ENCODE assay signal across 15 cellular contexts in the genomic region with DNA sequence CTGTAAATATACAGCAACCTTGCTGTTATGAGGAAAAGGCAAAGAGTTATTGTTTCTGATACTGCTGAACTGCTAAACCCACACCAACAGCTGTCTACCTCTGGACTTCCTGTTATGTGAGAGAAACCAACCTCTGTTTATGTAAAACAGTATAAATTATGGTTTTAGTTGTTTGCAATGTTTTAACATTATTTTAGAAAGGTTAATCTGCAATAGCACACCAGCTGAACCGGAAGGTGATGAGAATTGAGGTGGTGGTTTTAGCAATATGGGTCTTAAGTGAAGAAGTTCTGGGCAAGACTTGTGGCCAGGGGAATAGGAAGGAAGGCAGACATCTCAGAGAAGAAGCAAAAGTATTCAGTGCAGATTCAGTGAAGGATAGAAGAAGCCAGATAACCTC.
DNase-seq lines count a peak whose midpoint lies in the region; ATAC-seq, FAIRE-seq and TF ChIP-seq lines count a peak whose summit lies in the region.
"Had no signal": no experiment of that assay in that cellular context is flagged by ENCODE, and none has a peak within 500 bp of the region (broad histone marks: within the 10 kb centered on the region; RNA-seq: fewer than 3 reads in every experiment).

No MANE protein-coding gene starts in this region.

- TF ChIP-seq RAD21 in GM12878 (IDR thresholded peaks at IDR 0.05; ENCODE audit: insufficient read depth, low read depth, low read length) = no peak

- in situ Hi-C loops in GM12878 (cut with MboI) = no loop called here

- H3K9me3 Mint-ChIP-seq in Calu3 (ENCODE audit: low read depth, unreplicated experiment) (peaks cover 2% of the 10 kb centered on the region), endodermal cell (no peaks in the 10 kb centered on the region)
- H3K9me3 Mint-ChIP-seq: stimulated activated naive CD8-positive, alpha-beta T cell treated with anti-CD3 and anti-CD28 coated beads, Interleukin-15, Interleukin-2, amounts not matched to agents 100 ng/mL and 50 ng/mL, for 24 hours had no signal

- DNase-seq in GM20000 (ENCODE audit: low spot score) (peak; percentile 15), GM12878 (ENCODE audit: low read depth, low spot score) (no peak), Calu3 (no peak), endodermal cell (no peak), middle frontal gyrus (ENCODE audit: extremely low spot score, low spot score) (no peak)
- DNase-seq in stimulated activated CD4-positive, alpha-beta T cell treated with anti-CD3 and anti-CD28 coated beads, Interleukin-4, amount 100 ng/mL, for 24 hours = no peak
- DNase-seq: activated naive CD8-positive, alpha-beta T cell treated with anti-CD3 and anti-CD28 coated beads, Interleukin-2, amount 50 U/mL, for 24 hours; NCI-H1092 treated with DMSO at 0.1 percent for 48 hours; NCI-H526; stimulated activated CD4-positive, alpha-beta T cell treated with anti-CD3 and anti-CD28 coated beads, Interleukin-4, amount 100 ng/mL, for 1 hour had no signal

- RAD21 ChIA-PET in GM12878 (lab: Charles Lee; ENCODE audit: unreplicated experiment) = interaction anchor here (2.1 kb wide), 1 partner anchor 38 kb away, joined by 9 read pairs; no protein-coding TSS in a partner anchor

- H3K27me3 Mint-ChIP-seq in Calu3 (ENCODE audit: unreplicated experiment) (no peaks in the 10 kb centered on the region), endodermal cell (ENCODE audit: insufficient read depth) (no peaks in the 10 kb centered on the region)
- H3K27me3 Mint-ChIP-seq: activated naive CD8-positive, alpha-beta T cell treated with anti-CD3 and anti-CD28 coated beads, Interleukin-2, amount 50 U/mL, for 24 hours; stimulated activated naive CD8-positive, alpha-beta T cell treated with anti-CD3 and anti-CD28 coated beads, Interleukin-15, Interleukin-2, amounts not matched to agents 100 ng/mL and 50 ng/mL, for 24 hours had no signal

- no peak for TF ChIP-seq POLR2A in GM12878 (IDR thresholded peaks at IDR 0.05; ENCODE audit: low read depth, low read length)

- H3K27ac ChIP-seq in GM12878 (ENCODE audit: control insufficient read depth, insufficient read depth) (peak overlapping the region; percentile 14; the same call in 1 of the 2 replicates), endodermal cell (ENCODE audit: low read depth, low read length) (no peak overlapping the region)
- H3K27ac ChIP-seq: C4-2B, RWPE1 had no signal

- TF ChIP-seq CTCF in GM20000 (IDR thresholded peaks at IDR 0.05; ENCODE audit: extremely low read depth, missing control alignments) (no peak), GM12878 (IDR thresholded peaks at IDR 0.05 in 2 of 3, conservative IDR thresholded peaks at IDR 0.05 in 1 of 3; ENCODE audit: control insufficient read depth in 2 of 3, extremely low read depth in 1 of 3, insufficient read depth in 1 of 3, low read depth in 3 of 3, low read length in 3 of 3) (no peak), Calu3 (IDR thresholded peaks at IDR 0.05; ENCODE audit: unreplicated experiment) (no peak), endodermal cell (conservative IDR thresholded peaks at IDR 0.05) (no peak)

- no peak overlapping the region for H3K4me3 Mint-ChIP-seq in Calu3 (ENCODE audit: low read depth, unreplicated experiment)
- H3K4me3 Mint-ChIP-seq in endodermal cell = no peak overlapping the region
- H3K4me3 Mint-ChIP-seq: activated naive CD8-positive, alpha-beta T cell treated with anti-CD3 and anti-CD28 coated beads, Interleukin-2, amount 50 U/mL, for 24 hours; stimulated activated naive CD8-positive, alpha-beta T cell treated with anti-CD3 and anti-CD28 coated beads, Interleukin-15, Interleukin-2, amounts not matched to agents 100 ng/mL and 50 ng/mL, for 24 hours had no signal

- H3K4me1 ChIP-seq in GM12878 (ENCODE audit: control insufficient read depth, insufficient read depth, low read length) (no peaks in the 10 kb centered on the region), endodermal cell (ENCODE audit: control insufficient read depth, insufficient read depth, low read length) (no peaks in the 10 kb centered on the region)

- H3K27ac Mint-ChIP-seq in Calu3 (ENCODE audit: unreplicated experiment) (no peak overlapping the region), endodermal cell (no peak overlapping the region)
- H3K27ac Mint-ChIP-seq: activated naive CD8-positive, alpha-beta T cell treated with anti-CD3 and anti-CD28 coated beads, Interleukin-2, amount 50 U/mL, for 24 hours; stimulated activated naive CD8-positive, alpha-beta T cell treated with anti-CD3 and anti-CD28 coated beads, Interleukin-15, Interleukin-2, amounts not matched to agents 100 ng/mL and 50 ng/mL, for 24 hours had no signal

- peak overlapping the region; percentile 21 for H3K4me2 ChIP-seq in GM12878 (ENCODE audit: control insufficient read depth, insufficient read depth)

- H3K36me3 Mint-ChIP-seq in Calu3 (ENCODE audit: insufficient read depth, unreplicated experiment) = no peaks in the 10 kb centered on the region
- no peaks in the 10 kb centered on the region for H3K36me3 Mint-ChIP-seq in endodermal cell (ENCODE audit: low read depth)

- H3K9ac ChIP-seq in GM12878 (ENCODE audit: control insufficient read depth, insufficient read depth, low read length) (no peak overlapping the region), endodermal cell (ENCODE audit: extremely low read depth, low read length, poor library complexity, severe bottlenecking) (no peak overlapping the region)

- SMC1A ChIA-PET in GM12878 (lab: Charles Lee; ENCODE audit: uncharacterized antibody, unreplicated experiment) = interaction anchor here (0.8 to 9.4 kb wide), 4 partner anchors 22 to 61 kb away, joined by 3 to 110 read pairs (median 4); no protein-coding TSS in a partner anchor

- WGBS in GM12878 (ENCODE audit: insufficient coverage, insufficient replicate concordance, low lambda C conversion rate, missing lambda C conversion rate) = 5% methylated on average over 1 of the region's 1 CpG
- WGBS in endodermal cell (ENCODE audit: insufficient coverage in 1 of 2, insufficient read length in 1 of 2), 2 experiments = 94 to 100% methylated on average over 1 of the region's 1 CpG

- TF ChIP-seq EP300 in GM12878 (IDR thresholded peaks at IDR 0.05; ENCODE audit: borderline replicate concordance in 1 of 2, control insufficient read depth in 1 of 2, low read depth in 2 of 2, low read length in 2 of 2) = peak in 1 of 2 experiments; percentile 35; a peak in 1 of 4 replicates

- no TSS peak for BruUV-seq in GM12878 (replicated peaks; lab: Mats Ljungman, UMichigan)
- BruUV-seq in Calu3 (replicated peaks; lab: Mats Ljungman, UMichigan) = no TSS peak

- no peaks in the 10 kb centered on the region for H3K27me3 ChIP-seq in GM12878 (replicated peaks in 1 of 2; ENCODE audit: control insufficient read depth in 2 of 2, insufficient read depth in 2 of 2, low read length in 1 of 2)
- H3K27me3 ChIP-seq in endodermal cell (ENCODE audit: control insufficient read depth, insufficient read depth, low read length, poor library complexity, severe bottlenecking) = no peaks in the 10 kb centered on the region

- ATAC-seq in GM18858 (IDR thresholded peaks at IDR 0.05; ENCODE audit: unreplicated experiment) (peak; percentile 64), HG02981 (IDR thresholded peaks at IDR 0.05; ENCODE audit: unreplicated experiment) (peak; percentile 66), GM12878 (peak; percentile 71)
- ATAC-seq: activated naive CD8-positive, alpha-beta T cell treated with anti-CD3 and anti-CD28 coated beads, Interleukin-2, amount 50 U/mL, for 24 hours had no signal

- POLR2A ChIA-PET in GM12878 (lab: Charles Lee) = no interaction called here

- peak overlapping the region; percentile 43 for H2AFZ ChIP-seq in GM12878 (ENCODE audit: control insufficient read depth, low read depth, low read length)

- CTCF ChIA-PET in GM12878 (lab: Yijun Ruan, JAX) = interaction anchor here (0.8 to 1.0 kb wide), 2 partner anchors 11 to 39 kb away, joined by 3 read pairs; no protein-coding TSS in a partner anchor
- CTCF ChIA-PET in Calu3 (lab: Charles Lee) = no interaction called here

- H3K9me3 ChIP-seq in GM12878 (replicated peaks; ENCODE audit: control insufficient read depth, insufficient read depth, low read length) (no peaks in the 10 kb centered on the region), endodermal cell (ENCODE audit: control insufficient read depth, low read length) (no peaks in the 10 kb centered on the region)

- H3K4me1 Mint-ChIP-seq in Calu3 (ENCODE audit: low read depth, unreplicated experiment) = no peaks in the 10 kb centered on the region
- H3K4me1 Mint-ChIP-seq in endodermal cell = peaks cover 12% of the 10 kb centered on the region

- no peaks in the 10 kb centered on the region for H4K20me1 ChIP-seq in GM12878 (ENCODE audit: control insufficient read depth, insufficient read depth)

- H3K4me3 ChIP-seq in GM12878 (no peak overlapping the region), endodermal cell (ENCODE audit: low read length) (no peak overlapping the region)

- H3K79me2 ChIP-seq in GM12878 (ENCODE audit: control insufficient read depth, insufficient read depth, low read length) = no peaks in the 10 kb centered on the region

- H3K36me3 ChIP-seq in GM12878 (ENCODE audit: control insufficient read depth in 2 of 2, insufficient read depth in 2 of 2, low read length in 1 of 2) = no peaks in the 10 kb centered on the region
- no peaks in the 10 kb centered on the region for H3K36me3 ChIP-seq in endodermal cell (ENCODE audit: control insufficient read depth, insufficient read depth, low read length)

- intact Hi-C loops in GM12878 (cut with micrococcal nuclease; ENCODE audit: unreplicated experiment) = loop anchor here (5.0 kb wide), 1 partner anchor 35 kb away; no protein-coding TSS in a partner anchor
- intact Hi-C loops in Calu3 (cut with micrococcal nuclease; ENCODE audit: unreplicated experiment) = no loop called here

- peak; percentile 54 for FAIRE-seq in GM12878 (lab: Jason Lieb, UNC)

TF ChIP-seq in GM12878, 131 proteins besides CTCF, POLR2A, EP300 and RAD21 (continues in another document):
- no peak for TF ChIP-seq HCFC1 (IDR thresholded peaks at IDR 0.05; ENCODE audit: low read length)
- TF ChIP-seq GABPA (IDR thresholded peaks at IDR 0.05; ENCODE audit: low read depth) = 0 out of 2 replicates have a peak, but pooled peaks have one; percentile 17
- peak; percentile 58 for TF ChIP-seq SPI1 (IDR thresholded peaks at IDR 0.05; ENCODE audit: borderline replicate concordance, insufficient read depth, low read depth, low read length)
- peak; percentile 49; the same call in 1 of the 2 replicates for TF ChIP-seq MTA3 (IDR thresholded peaks at IDR 0.05; ENCODE audit: borderline replicate concordance, low read length)
- no peak for TF ChIP-seq ZNF24 (IDR thresholded peaks at IDR 0.05)
- 0 out of 2 replicates have a peak, but pooled peaks have one; percentile 24 for TF ChIP-seq NFIC (IDR thresholded peaks at IDR 0.05; ENCODE audit: low read depth, low read length)
- TF ChIP-seq RUNX3 (IDR thresholded peaks at IDR 0.05; ENCODE audit: low read length) = peak; percentile 73
